ENCODE assay signal across 8 cellular contexts in the genomic region with DNA sequence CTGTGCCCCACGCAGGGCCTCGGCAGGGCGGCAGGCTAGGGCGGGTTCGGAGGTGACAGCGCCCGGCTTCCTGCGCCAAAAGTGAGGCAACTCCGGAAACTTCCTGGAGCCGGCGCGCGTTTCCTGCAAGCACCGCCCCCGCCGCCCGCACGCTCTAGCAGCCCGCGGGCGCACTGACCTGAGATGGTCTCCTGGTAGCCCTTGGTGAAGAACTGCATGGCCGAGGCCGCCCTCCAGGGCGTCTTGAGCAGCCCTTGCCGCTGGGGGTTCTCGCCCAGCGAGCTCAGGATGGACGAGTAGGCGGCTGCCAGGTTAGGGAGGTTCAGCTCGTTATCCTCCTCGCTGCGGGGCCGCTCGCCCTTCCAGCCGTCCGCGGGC. TPM values are rescaled to one million over a fixed set of nuclear protein-coding genes. Genes with fewer than 3 reads are reported as not detected.
DNase-seq lines count a peak whose midpoint lies in the region; ATAC-seq, FAIRE-seq and TF ChIP-seq lines count a peak whose summit lies in the region.

No MANE protein-coding gene starts in this region.

- H3K27me3 ChIP-seq in bronchial epithelial cell (ENCODE audit: control insufficient read depth, insufficient read depth, low read length), result no peaks in the 10 kb centered on the region
- H3K27me3 ChIP-seq in layer of hippocampus (ENCODE audit: control insufficient read depth, insufficient read depth, low read length), result peaks cover 2% of the 10 kb centered on the region

- peak; percentile 21 for DNase-seq in NCI-H1436 (lab: John Stamatoyannopoulos, UW)
- DNase-seq in NCI-H1436 treated with DMSO at 0.1 percent for 48 hours (lab: John Stamatoyannopoulos, UW), result no peak
- DNase-seq in NCI-H1105 (lab: John Stamatoyannopoulos, UW), result peak; percentile 70
- peak; percentile 36 for DNase-seq in bronchial epithelial cell (ENCODE audit: low read depth)
- peak; percentile 63 to 66 for DNase-seq in stimulated activated CD4-positive, alpha-beta T cell treated with anti-CD3 and anti-CD28 coated beads, Interleukin-2, amount 100 ng/mL, for 48 hours

- H3K27ac ChIP-seq in layer of hippocampus (ENCODE audit: low read depth, low read length), result peak overlapping the region; percentile 30

- ATAC-seq in HG02642 (IDR thresholded peaks at IDR 0.05; ENCODE audit: poor library complexity, unreplicated experiment), result peak; percentile 58

- H3K36me3 ChIP-seq in bronchial epithelial cell (ENCODE audit: control insufficient read depth, insufficient read depth, low read length), result no peaks in the 10 kb centered on the region

- no peak for FAIRE-seq in bronchial epithelial cell (lab: Jason Lieb, UNC)

- H3K4me3 ChIP-seq in WI38 (ENCODE audit: low read depth, low read length) (peak overlapping the region; percentile 69), bronchial epithelial cell (ENCODE audit: low read depth, low read length) (peak overlapping the region; percentile 61)

- TF ChIP-seq CTCF in WI38 (IDR thresholded peaks at IDR 0.05; ENCODE audit: low read depth, low read length), result no peak
- no peak for TF ChIP-seq CTCF in bronchial epithelial cell (IDR thresholded peaks at IDR 0.05; ENCODE audit: insufficient read depth, low read length, severe bottlenecking)

RNA-seq across cellular contexts. Expression of a gene that starts 0.5 kb away (rescaled TPM):
- 7.9 and 9.0 TPM in 2 replicates for total RNA-seq in bronchial epithelial cell
